30 cellular contexts compared by ENCODE assay signal in genomic region chr12:49410833-49411232, GRCh38.
"Had no signal": no experiment of that assay in that cellular context is flagged by ENCODE, and none has a peak within 500 bp of the region (broad histone marks: within the 10 kb centered on the region; RNA-seq: fewer than 3 reads in every experiment).

No MANE protein-coding gene starts in this region.

- H3K4me3 Mint-ChIP-seq: activated CD4-positive, alpha-beta memory T cell treated with anti-CD3 and anti-CD28 coated beads, Interleukin-2, amount 10 ng/mL, durations not matched to agents 7 days and 5 days; activated CD4-positive, alpha-beta T cell treated with anti-CD3 and anti-CD28 coated beads, Interleukin-2, amount 10 ng/mL, durations not matched to agents 7 days and 5 days; activated naive CD4-positive, alpha-beta T cell treated with anti-CD3 and anti-CD28 coated beads, Interleukin-2, amount 10 ng/mL, durations not matched to agents 7 days and 5 days; activated naive CD8-positive, alpha-beta T cell treated with anti-CD3 and anti-CD28 coated beads, Interleukin-2, amount 10 ng/mL, durations not matched to agents 7 days and 5 days; activated T-cell treated with anti-CD3 and anti-CD28 coated beads, Interleukin-2, amount 50 U/mL, for 24 hours; brain; naive thymus-derived CD8-positive, alpha-beta T cell; neural crest cell; WTC11 had no signal

- H3K9me3 Mint-ChIP-seq: activated CD4-positive, alpha-beta memory T cell treated with anti-CD3 and anti-CD28 coated beads, Interleukin-2, amount 10 ng/mL, durations not matched to agents 7 days and 5 days; activated CD4-positive, alpha-beta T cell treated with anti-CD3 and anti-CD28 coated beads, Interleukin-2, amount 10 ng/mL, durations not matched to agents 7 days and 5 days; activated naive CD4-positive, alpha-beta T cell treated with anti-CD3 and anti-CD28 coated beads, Interleukin-2, amount 10 ng/mL, durations not matched to agents 7 days and 5 days; activated naive CD8-positive, alpha-beta T cell treated with anti-CD3 and anti-CD28 coated beads, Interleukin-2, amount 10 ng/mL, durations not matched to agents 7 days and 5 days; activated T-cell treated with anti-CD3 and anti-CD28 coated beads, Interleukin-2, amount 50 U/mL, for 24 hours; brain; naive thymus-derived CD8-positive, alpha-beta T cell; neural crest cell; WTC11 had no signal

- H3K9me3 ChIP-seq: ascending aorta, colonic mucosa, esophagus squamous epithelium, left lung, lower lobe of right lung, stomach, tibial artery had no signal

- H3K27me3 Mint-ChIP-seq: activated CD4-positive, alpha-beta memory T cell treated with anti-CD3 and anti-CD28 coated beads, Interleukin-2, amount 10 ng/mL, durations not matched to agents 7 days and 5 days; activated CD4-positive, alpha-beta T cell treated with anti-CD3 and anti-CD28 coated beads, Interleukin-2, amount 10 ng/mL, durations not matched to agents 7 days and 5 days; activated naive CD4-positive, alpha-beta T cell treated with anti-CD3 and anti-CD28 coated beads, Interleukin-2, amount 10 ng/mL, durations not matched to agents 7 days and 5 days; activated naive CD8-positive, alpha-beta T cell treated with anti-CD3 and anti-CD28 coated beads, Interleukin-2, amount 10 ng/mL, durations not matched to agents 7 days and 5 days; activated T-cell treated with anti-CD3 and anti-CD28 coated beads, Interleukin-2, amount 50 U/mL, for 24 hours; naive thymus-derived CD8-positive, alpha-beta T cell had no signal

- DNase-seq: activated CD4-positive, alpha-beta memory T cell treated with anti-CD3 and anti-CD28 coated beads, Interleukin-2, amount 10 ng/mL, durations not matched to agents 7 days and 5 days; activated CD4-positive, alpha-beta T cell treated with anti-CD3 and anti-CD28 coated beads for 1 hour; activated CD4-positive, alpha-beta T cell treated with anti-CD3 and anti-CD28 coated beads, Interleukin-2, amount 10 ng/mL, durations not matched to agents 7 days and 5 days; activated CD8-positive, alpha-beta memory T cell treated with anti-CD3 and anti-CD28 coated beads, Interleukin-2, amount 50 U/mL, for 48 hours; activated gamma-delta T cell; activated naive CD4-positive, alpha-beta T cell treated with anti-CD3 and anti-CD28 coated beads, Interleukin-2, amount 10 ng/mL, durations not matched to agents 7 days and 5 days; activated naive CD8-positive, alpha-beta T cell treated with anti-CD3 and anti-CD28 coated beads, Interleukin-2, amount 10 ng/mL, durations not matched to agents 7 days and 5 days; activated T-cell treated with anti-CD3 and anti-CD28 coated beads, Interleukin-2, amount 50 U/mL, for 24 hours; cerebellar nuclear complex; colonic mucosa; effector CD8-positive, alpha-beta T cell; esophagus squamous epithelium; foreskin melanocyte; left lung; lower lobe of right lung; mesenchymal stem cell; naive thymus-derived CD8-positive, alpha-beta T cell; occipital lobe; posterior cingulate gyrus; right cardiac atrium; stimulated activated CD4-positive, alpha-beta T cell treated with anti-CD3 and anti-CD28 coated beads, Interleukin-12 subunit alpha, Interleukin-12 subunit beta, amount 100 ng/mL, for 4 hours; stimulated activated CD4-positive, alpha-beta T cell treated with anti-CD3 and anti-CD28 coated beads, Interleukin-4, amount 100 ng/mL, for 1 hour; stomach; tibial artery had no signal

- H3K4me1 Mint-ChIP-seq: activated CD4-positive, alpha-beta T cell treated with anti-CD3 and anti-CD28 coated beads, Interleukin-2, amount 10 ng/mL, durations not matched to agents 7 days and 5 days; activated naive CD4-positive, alpha-beta T cell treated with anti-CD3 and anti-CD28 coated beads, Interleukin-2, amount 10 ng/mL, durations not matched to agents 7 days and 5 days had no signal

- H3K4me1 ChIP-seq: ascending aorta, colonic mucosa, left lung, lower lobe of right lung, tibial artery had no signal

- H3K4me3 ChIP-seq: ascending aorta, cardiac muscle cell, colonic mucosa, esophagus squamous epithelium, left lung, lower lobe of right lung, stomach, tibial artery had no signal

- H3K36me3 ChIP-seq: ascending aorta, cardiac muscle cell, colonic mucosa, esophagus squamous epithelium, left lung, lower lobe of right lung, stomach, tibial artery had no signal

- H3K27me3 ChIP-seq: ascending aorta, cardiac muscle cell, colonic mucosa, esophagus squamous epithelium, left lung, stomach, tibial artery had no signal

- H3K27ac Mint-ChIP-seq: activated CD4-positive, alpha-beta memory T cell treated with anti-CD3 and anti-CD28 coated beads, Interleukin-2, amount 10 ng/mL, durations not matched to agents 7 days and 5 days; activated CD4-positive, alpha-beta T cell treated with anti-CD3 and anti-CD28 coated beads, Interleukin-2, amount 10 ng/mL, durations not matched to agents 7 days and 5 days; activated naive CD4-positive, alpha-beta T cell treated with anti-CD3 and anti-CD28 coated beads, Interleukin-2, amount 10 ng/mL, durations not matched to agents 7 days and 5 days; activated naive CD8-positive, alpha-beta T cell treated with anti-CD3 and anti-CD28 coated beads, Interleukin-2, amount 10 ng/mL, durations not matched to agents 7 days and 5 days; activated T-cell treated with anti-CD3 and anti-CD28 coated beads, Interleukin-2, amount 50 U/mL, for 24 hours; WTC11 had no signal

- H3K27ac ChIP-seq: ascending aorta, cardiac muscle cell, colonic mucosa, epithelial cell of prostate, esophagus squamous epithelium, left lung, lower lobe of right lung, stomach, tibial artery had no signal

- H3K36me3 Mint-ChIP-seq: WTC11 had no signal
